Comparison of ENCODE assay signal across 31 cellular contexts in genomic region chr22:48612077-48612995, GRCh38.
"Had no signal": no experiment of that assay in that cellular context is flagged by ENCODE, and none has a peak within 500 bp of the region (broad histone marks: within the 10 kb centered on the region; RNA-seq: fewer than 3 reads in every experiment).

No MANE protein-coding gene starts in this region.

- FAIRE-seq: pancreas, small intestine had no signal

- H3K36me3 Mint-ChIP-seq: naive B cell; naive thymus-derived CD8-positive, alpha-beta T cell; natural killer cell; natural killer cell treated with Interleukin-12 subunit alpha and Interleukin-12 subunit beta and Interleukin-15 and Interleukin-18, amount 100 ng/mL, for 72 hours had no signal

- H3K4me1 Mint-ChIP-seq: naive B cell; naive thymus-derived CD4-positive, alpha-beta T cell; naive thymus-derived CD8-positive, alpha-beta T cell; natural killer cell had no signal

- H3K27ac Mint-ChIP-seq: naive B cell; naive thymus-derived CD4-positive, alpha-beta T cell; naive thymus-derived CD8-positive, alpha-beta T cell; natural killer cell; natural killer cell treated with Interleukin-12 subunit alpha and Interleukin-12 subunit beta and Interleukin-15 and Interleukin-18, amount 100 ng/mL, for 72 hours; nephron; nephron progenitor cell had no signal

- H3K79me2 ChIP-seq: parathyroid adenoma had no signal

- H3K27me3 Mint-ChIP-seq: naive B cell; naive thymus-derived CD8-positive, alpha-beta T cell; progenitor cell of endocrine pancreas had no signal

- H3K4me2 ChIP-seq: neural progenitor cell, smooth muscle cell had no signal

- H3K9ac ChIP-seq: neural progenitor cell, parathyroid adenoma had no signal

- H3K4me3 ChIP-seq: neural progenitor cell, ovary, pancreas, prostate gland, psoas muscle, right atrium auricular region, right lobe of liver, sigmoid colon, skin epidermis, smooth muscle cell, spleen had no signal

- H2AFZ ChIP-seq: neural progenitor cell, parathyroid adenoma had no signal

- H3K36me3 ChIP-seq: neural progenitor cell, neutrophil, ovary, pancreas, prostate gland, right atrium auricular region, right lobe of liver, sigmoid colon, spleen had no signal

- H3K4me3 Mint-ChIP-seq: naive B cell; naive thymus-derived CD4-positive, alpha-beta T cell; naive thymus-derived CD8-positive, alpha-beta T cell; natural killer cell; natural killer cell treated with Interleukin-12 subunit alpha and Interleukin-12 subunit beta and Interleukin-15 and Interleukin-18, amount 100 ng/mL, for 72 hours; nephron; nephron progenitor cell; neural crest cell; neural progenitor cell had no signal

- H3K9me3 Mint-ChIP-seq: natural killer cell; natural killer cell treated with Interleukin-12 subunit alpha and Interleukin-12 subunit beta and Interleukin-15 and Interleukin-18, amount 100 ng/mL, for 72 hours; nephron had no signal

- ATAC-seq: naive thymus-derived CD4-positive, alpha-beta T cell; naive thymus-derived CD8-positive, alpha-beta T cell; natural killer cell; natural killer cell treated with Interleukin-12 subunit alpha and Interleukin-12 subunit beta and Interleukin-15 and Interleukin-18, amount 100 ng/mL, for 72 hours; pancreas; psoas muscle; right cardiac atrium; right lobe of liver; sciatic nerve had no signal

- H3K4me1 ChIP-seq: neural progenitor cell, pancreas, parathyroid adenoma, prostate gland, psoas muscle, right atrium auricular region, right lobe of liver, spleen had no signal

- H3K9me3 ChIP-seq: neutrophil, ovary, pancreas, prostate gland, psoas muscle, right atrium auricular region, right lobe of liver, sigmoid colon had no signal

- H3K27me3 ChIP-seq: neural progenitor cell, neutrophil, ovary, pancreas, right atrium auricular region, right lobe of liver, sigmoid colon, spleen had no signal

- DNase-seq: naive B cell; naive thymus-derived CD4-positive, alpha-beta T cell; naive thymus-derived CD8-positive, alpha-beta T cell; natural killer cell; nephron progenitor cell; occipital lobe; ovary; pancreas; psoas muscle; retina; right lobe of liver; sigmoid colon; small intestine; spleen; stimulated activated CD4-positive, alpha-beta T cell treated with anti-CD3 and anti-CD28 coated beads, Interleukin-12 subunit alpha, Interleukin-12 subunit beta, amount 100 ng/mL, for 4 hours; stimulated activated CD4-positive, alpha-beta T cell treated with anti-CD3 and anti-CD28 coated beads, Interleukin-15, amount 100 ng/mL, for 24 hours; stimulated activated CD4-positive, alpha-beta T cell treated with anti-CD3 and anti-CD28 coated beads, Interleukin-1b, Interleukin-23, amount 100 ng/mL, for 48 hours; stimulated activated CD4-positive, alpha-beta T cell treated with anti-CD3 and anti-CD28 coated beads, Interleukin-2, amount 100 ng/mL, for 24 hours had no signal

- H3K27ac ChIP-seq: neural progenitor cell, neutrophil, ovary, pancreas, parathyroid adenoma, prostate gland, psoas muscle, right atrium auricular region, right lobe of liver, sigmoid colon, skin epidermis, spleen had no signal
